ENCODE assay signal across 20 cellular contexts in the genomic region with DNA sequence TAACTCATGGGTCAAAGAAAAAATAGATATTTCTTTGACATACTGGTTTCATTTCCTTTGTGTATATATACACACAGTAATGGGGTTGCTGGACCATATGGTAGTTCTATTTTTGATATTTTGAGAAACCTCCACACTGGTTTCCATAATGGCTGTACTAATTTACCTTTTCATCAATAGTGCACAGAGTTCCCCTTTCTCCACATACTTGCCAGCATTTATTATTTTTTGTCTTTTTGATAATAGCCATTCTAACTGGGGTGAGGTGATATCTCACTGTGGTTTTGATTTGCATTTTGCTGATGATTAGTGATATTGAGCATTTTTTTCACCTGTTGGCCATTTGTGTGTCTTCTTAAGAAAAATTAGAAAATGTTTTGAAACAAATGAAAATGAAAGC.
A peak's percentile ranks its signal among the peaks of the same experiment; 100 is the strongest.
DNase-seq lines count a peak whose midpoint lies in the region; ATAC-seq and FAIRE-seq lines count a peak whose summit lies in the region.
"Had no signal": no experiment of that assay in that cellular context is flagged by ENCODE, and none has a peak within 500 bp of the region (broad histone marks: within the 10 kb centered on the region; RNA-seq: fewer than 3 reads in every experiment).

No MANE protein-coding gene starts in this region.

- ATAC-seq in GM18517 (IDR thresholded peaks at IDR 0.05; ENCODE audit: unreplicated experiment) = peak; percentile 68
- peak; percentile 67 for ATAC-seq in GM21526 (IDR thresholded peaks at IDR 0.05; ENCODE audit: low FRiP score, unreplicated experiment)
- ATAC-seq in HG03103 (IDR thresholded peaks at IDR 0.05; ENCODE audit: low read depth, unreplicated experiment) = peak; percentile 75
- no peak for ATAC-seq in aorta (ENCODE audit: low FRiP score)
- ATAC-seq: activated CD8-positive, alpha-beta T cell treated with anti-CD3 and anti-CD28 coated beads for 36 hours; right lobe of liver had no signal

- FAIRE-seq in islet of Langerhans (lab: Jason Lieb, UNC) (peak; percentile 79), urothelium cell line (lab: Jason Lieb, UNC) (no peak)
- FAIRE-seq: endothelial cell of umbilical vein had no signal

- no peak for DNase-seq in HT-29 (ENCODE audit: low spot score)
- DNase-seq in aorta = no peak
- no peak for DNase-seq in urothelium cell line (ENCODE audit: low spot score)
- DNase-seq: activated CD4-positive, CD25-positive, alpha-beta regulatory T cell; activated CD8-positive, alpha-beta T cell treated with anti-CD3 and anti-CD28 coated beads for 36 hours; activated naive CD4-positive, alpha-beta T cell treated with anti-CD3 and anti-CD28 coated beads, Interleukin-2, amount 10 ng/mL, durations not matched to agents 7 days and 5 days; activated T-cell treated with anti-CD3 and anti-CD28 coated beads, Interleukin-2, amount 50 U/mL, for 24 hours; anterior cingulate cortex; central memory CD4-positive, alpha-beta T cell; DMS 273 treated with DMSO at 0.1 percent for 48 hours; GM23248; NCI-H526 treated with DMSO at 0.1 percent for 48 hours; nephron progenitor cell; right lobe of liver had no signal

- H3K27me3 ChIP-seq in aorta (ENCODE audit: control insufficient read depth in 1 of 2, insufficient read depth in 2 of 2, low read length in 1 of 2) = no peaks in the 10 kb centered on the region
- H3K27me3 ChIP-seq: right lobe of liver, suprapubic skin had no signal

- no peak overlapping the region for H3K27ac ChIP-seq in aorta (ENCODE audit: low read depth in 1 of 2, low read length in 2 of 2)
- H3K27ac ChIP-seq: GM23248, right lobe of liver, suprapubic skin had no signal

- intact Hi-C loops in aorta (cut with DNase I) = no loop called here

- H3K9me3 ChIP-seq in aorta (ENCODE audit: control insufficient read depth, low read length) = peaks cover 2% of the 10 kb centered on the region
- H3K9me3 ChIP-seq: right lobe of liver, suprapubic skin had no signal

- no peaks in the 10 kb centered on the region for H3K4me1 ChIP-seq in aorta (ENCODE audit: control insufficient read depth in 1 of 2, insufficient read depth in 2 of 2, low read length in 2 of 2)
- H3K4me1 ChIP-seq: right lobe of liver, suprapubic skin had no signal

- H3K36me3 ChIP-seq in aorta (ENCODE audit: control insufficient read depth in 1 of 2, insufficient read depth in 2 of 2, low read length in 1 of 2) = no peaks in the 10 kb centered on the region
- H3K36me3 ChIP-seq: right lobe of liver, suprapubic skin had no signal

- H3K4me3 ChIP-seq in aorta (ENCODE audit: low read length in 2 of 2) = no peak overlapping the region
- H3K4me3 ChIP-seq: GM23248, right lobe of liver, suprapubic skin had no signal
